Comparison of ENCODE assay signal across 10 cellular contexts in genomic region chr9:116157436-116158138, GRCh38. TPM values are rescaled to one million over a fixed set of nuclear protein-coding genes. Genes with fewer than 3 reads are reported as not detected.
DNase-seq lines count a peak whose midpoint lies in the region; ATAC-seq and TF ChIP-seq lines count a peak whose summit lies in the region.
"Had no signal": no experiment of that assay in that cellular context is flagged by ENCODE, and none has a peak within 500 bp of the region (broad histone marks: within the 10 kb centered on the region; RNA-seq: fewer than 3 reads in every experiment).

No MANE protein-coding gene starts in this region.

- H2BK15ac ChIP-seq in neuronal stem cell (ENCODE audit: low read length): no peak overlapping the region

- H3K9me3 ChIP-seq in SJCRH30 (replicated peaks) (no peaks in the 10 kb centered on the region), neuronal stem cell (replicated peaks in 1 of 2; ENCODE audit: control insufficient read depth in 2 of 2, insufficient read depth in 1 of 2, low read depth in 1 of 2, low read length in 2 of 2) (no peaks in the 10 kb centered on the region)

- intact Hi-C loops in lower leg skin (cut with DNase I; ENCODE audit: low total_unique reads): no loop called here

- no peak overlapping the region for H3K9ac ChIP-seq in neuronal stem cell (ENCODE audit: low read depth, low read length, poor library complexity)

- H3K4me3 ChIP-seq in AG04449 (ENCODE audit: low read depth, low read length) (peak overlapping the region; percentile 87), SJCRH30 (peak overlapping the region; percentile 69), fibroblast of the aortic adventitia (ENCODE audit: low read depth, low read length) (peak overlapping the region; percentile 89), neuronal stem cell (ENCODE audit: low read length in 2 of 2) (peak overlapping the region in 1 of 2 donors; percentile 38), lower leg skin (ENCODE audit: low read depth, poor library complexity, severe bottlenecking) (no peak overlapping the region)

- H3K79me1 ChIP-seq in neuronal stem cell (ENCODE audit: low read depth, low read length): no peaks in the 10 kb centered on the region

- no peak overlapping the region for H2AK5ac ChIP-seq in neuronal stem cell (ENCODE audit: low read depth, low read length)

- WGBS in neuronal stem cell (ENCODE audit: extremely low coverage in 2 of 2, insufficient read length in 2 of 2, insufficient replicate concordance in 1 of 2), 2 donors: no CpG with 5 or more reads among the region's 6 CpGs
- WGBS in lower leg skin, 2 donors: 57 to 60% methylated on average over 6 of the region's 6 CpGs

- H3K36me3 ChIP-seq in SJCRH30: no peaks in the 10 kb centered on the region
- peaks cover 0 to 18% of the 10 kb centered on the region in 2 donors for H3K36me3 ChIP-seq in neuronal stem cell (replicated peaks in 1 of 2; ENCODE audit: control insufficient read depth in 2 of 2, insufficient read depth in 2 of 2, low read length in 2 of 2)

- H2BK120ac ChIP-seq in neuronal stem cell (ENCODE audit: low read depth, low read length): no peak overlapping the region

- POLR2A ChIA-PET in AG04449 (lab: Yijun Ruan, JAX): interaction anchor here (0.6 to 3.0 kb wide), 4 partner anchors 130 to 564 kb away, joined by 4 to 13 read pairs (median 4); no protein-coding TSS in a partner anchor

- no peak overlapping the region for H4K91ac ChIP-seq in neuronal stem cell (ENCODE audit: low read depth, low read length, poor library complexity)

- H2AFZ ChIP-seq in neuronal stem cell (ENCODE audit: low read length): peak overlapping the region; percentile 83

- no peak overlapping the region for H2BK12ac ChIP-seq in neuronal stem cell (ENCODE audit: low read length)

- TF ChIP-seq CTCF in AG04449 (IDR thresholded peaks at IDR 0.05; ENCODE audit: insufficient read depth, low read length, missing control alignments): no peak
- no peak for TF ChIP-seq CTCF in fibroblast of the aortic adventitia (IDR thresholded peaks at IDR 0.05; ENCODE audit: insufficient read depth, low read length)
- no peak for TF ChIP-seq CTCF in lower leg skin (IDR thresholded peaks at IDR 0.05)

- H3K14ac ChIP-seq in neuronal stem cell (ENCODE audit: low read length): no peak overlapping the region

- CTCF ChIA-PET in AG04449 (lab: Yijun Ruan, JAX): interaction anchor here (0.9 to 1.1 kb wide), 2 partner anchors 19 to 564 kb away, joined by 3 read pairs; no protein-coding TSS in a partner anchor

- H3K4ac ChIP-seq in neuronal stem cell (ENCODE audit: low read length): no peak overlapping the region

- H3K23ac ChIP-seq in neuronal stem cell (ENCODE audit: low read depth, low read length, poor library complexity): no peak overlapping the region

- TF ChIP-seq POLR2A in lower leg skin (IDR thresholded peaks at IDR 0.05): no peak

- H3K4me2 ChIP-seq in neuronal stem cell (ENCODE audit: insufficient read depth, low read length, poor library complexity, severe bottlenecking): no peak overlapping the region

- H3K27me3 ChIP-seq in SJCRH30 (no peaks in the 10 kb centered on the region), neuronal stem cell (ENCODE audit: control insufficient read depth in 3 of 3, insufficient read depth in 3 of 3, low read depth in 1 of 3, low read length in 3 of 3) (peaks cover 0 to 44% (median 10%) of the 10 kb centered on the region in 3 experiments)

- H3K4me1 ChIP-seq in SJCRH30 (peaks cover 6% of the 10 kb centered on the region), neuronal stem cell (ENCODE audit: control insufficient read depth in 2 of 2, insufficient read depth in 1 of 2, low read depth in 1 of 2, low read length in 2 of 2) (peaks cover 24 to 28% of the 10 kb centered on the region in 2 donors)

- no peak overlapping the region for H3K18ac ChIP-seq in neuronal stem cell (ENCODE audit: low read length)

- ATAC-seq in HG02981 (IDR thresholded peaks at IDR 0.05; ENCODE audit: unreplicated experiment): no peak

- H3K27ac ChIP-seq in SJCRH30 (peak overlapping the region; percentile 13; the same call in 1 of the 2 replicates), neuronal stem cell (replicated peaks; ENCODE audit: low read length) (no peak overlapping the region)

- no peak for DNase-seq in AG04449 (ENCODE audit: low read depth, low spot score)
- DNase-seq in SJCRH30: peak; percentile 64 to 69
- peak; percentile 62 for DNase-seq in fibroblast of the aortic adventitia (ENCODE audit: low read depth)
- DNase-seq in neuronal stem cell (ENCODE audit: low spot score): peak; percentile 62
- DNase-seq in DMS79 treated with DMSO at 0.1 percent for 48 hours (lab: John Stamatoyannopoulos, UW): no peak
- DNase-seq in lower leg skin (ENCODE audit: low spot score in 2 of 2): no peak
- no peak for DNase-seq in NCI-H128 (lab: John Stamatoyannopoulos, UW; ENCODE audit: unreplicated experiment)
- DNase-seq: hippocampal formation, NCI-H1105 had no signal

- no peak overlapping the region for H4K8ac ChIP-seq in neuronal stem cell (ENCODE audit: low read depth, low read length)

- H2BK5ac ChIP-seq in neuronal stem cell (ENCODE audit: low read length): no peak overlapping the region

RNA-seq across cellular contexts. Expression of gene PAPPA, which starts 4.0 kb away (rescaled TPM):
- total RNA-seq in SJCRH30 (2014; rRNA removed; shearing (Covaris generic)): 2.5 and 2.8 TPM in 2 replicates
- total RNA-seq in fibroblast of the aortic adventitia (ENCODE audit: low replicate concordance) (12.3 and 80.5 TPM in 2 replicates), lower leg skin (1 to 10 TPM in 3 of 4 donors, under 1 TPM in 1; 0.64 to 2.2 (median 1.9) TPM)
- polyA plus RNA-seq in neuronal stem cell (2013, experiment 1 of 2): 0.35 TPM
- polyA plus RNA-seq in neuronal stem cell (2013, experiment 2 of 2): 0.37 TPM

Comparison
In these comparisons a context has a peak if more than half of its experiments do, and no peak if none do; other contexts are left out.
1. DNase-seq: peak in SJCRH30 (2 of 2), fibroblast of the aortic adventitia (single experiment) and neuronal stem cell (single experiment); none in AG04449 (single experiment), DMS79 treated with DMSO at 0.1 percent for 48 hours (single experiment), lower leg skin (0 of 2) and NCI-H128 (single experiment).